In genomic region chrX:68454476-68455150, GRCh38 we compare ENCODE assay signal across 1 cellular context.
TF ChIP-seq lines count a peak whose summit lies in the region.

No MANE protein-coding gene starts in this region.

TF ChIP-seq in HepG2, 621 proteins besides CTCF, POLR2A, EP300 and RAD21:
- TF ChIP-seq FOXP1 (IDR thresholded peaks at IDR 0.05) (no peak), FOXP1 (CRISPR knock-in tag; IDR thresholded peaks at IDR 0.05) (peak; percentile 54; the same call in 1 of the 2 replicates), GLI4 (CRISPR knock-in tag; IDR thresholded peaks at IDR 0.05; ENCODE audit: borderline replicate concordance) (no peak), PITX1 (CRISPR knock-in tag; IDR thresholded peaks at IDR 0.05) (0 out of 2 replicates have a peak, but pooled peaks have one; percentile 36), ARID5B (CRISPR knock-in tag; IDR thresholded peaks at IDR 0.05) (0 out of 2 replicates have a peak, but pooled peaks have one; percentile 10), ZNF24 (IDR thresholded peaks at IDR 0.05) (no peak), SIX1 (CRISPR knock-in tag; IDR thresholded peaks at IDR 0.05; ENCODE audit: borderline replicate concordance) (0 out of 2 replicates have a peak, but pooled peaks have one; percentile 12), GATAD2A (CRISPR knock-in tag; IDR thresholded peaks at IDR 0.05) (0 out of 2 replicates have a peak, but pooled peaks have one; percentile 13), GFI1 (CRISPR knock-in tag; IDR thresholded peaks at IDR 0.05; ENCODE audit: borderline replicate concordance) (peak; percentile 37; the same call in 1 of the 2 replicates), SOX6 (IDR thresholded peaks at IDR 0.05) (no peak), SOX6 (CRISPR knock-in tag; IDR thresholded peaks at IDR 0.05) (peak; percentile 48), NCOA2 (CRISPR knock-in tag; IDR thresholded peaks at IDR 0.05) (no peak), SOX13 (IDR thresholded peaks at IDR 0.05) (no peak), SOX13 (CRISPR knock-in tag; conservative IDR thresholded peaks at IDR 0.05 in 1 of 2, IDR thresholded peaks at IDR 0.05 in 1 of 2) (peak in 1 of 2 experiments; percentile 41; a peak in 1 of 4 replicates), FOXA3 (CRISPR knock-in tag; IDR thresholded peaks at IDR 0.05) (0 out of 2 replicates have a peak, but pooled peaks have one; percentile 22), HNRNPK (IDR thresholded peaks at IDR 0.05; ENCODE audit: low read depth, low read length, poor library complexity, severe bottlenecking) (no peak), RBM39 (IDR thresholded peaks at IDR 0.05; ENCODE audit: low read depth, low read length, poor library complexity, severe bottlenecking) (no peak), MTF1 (CRISPR knock-in tag; IDR thresholded peaks at IDR 0.05) (no peak), SALL1 (CRISPR knock-in tag; IDR thresholded peaks at IDR 0.05) (peak; percentile 38; the same call in 1 of the 2 replicates)
- TF ChIP-seq, protein P1, sequence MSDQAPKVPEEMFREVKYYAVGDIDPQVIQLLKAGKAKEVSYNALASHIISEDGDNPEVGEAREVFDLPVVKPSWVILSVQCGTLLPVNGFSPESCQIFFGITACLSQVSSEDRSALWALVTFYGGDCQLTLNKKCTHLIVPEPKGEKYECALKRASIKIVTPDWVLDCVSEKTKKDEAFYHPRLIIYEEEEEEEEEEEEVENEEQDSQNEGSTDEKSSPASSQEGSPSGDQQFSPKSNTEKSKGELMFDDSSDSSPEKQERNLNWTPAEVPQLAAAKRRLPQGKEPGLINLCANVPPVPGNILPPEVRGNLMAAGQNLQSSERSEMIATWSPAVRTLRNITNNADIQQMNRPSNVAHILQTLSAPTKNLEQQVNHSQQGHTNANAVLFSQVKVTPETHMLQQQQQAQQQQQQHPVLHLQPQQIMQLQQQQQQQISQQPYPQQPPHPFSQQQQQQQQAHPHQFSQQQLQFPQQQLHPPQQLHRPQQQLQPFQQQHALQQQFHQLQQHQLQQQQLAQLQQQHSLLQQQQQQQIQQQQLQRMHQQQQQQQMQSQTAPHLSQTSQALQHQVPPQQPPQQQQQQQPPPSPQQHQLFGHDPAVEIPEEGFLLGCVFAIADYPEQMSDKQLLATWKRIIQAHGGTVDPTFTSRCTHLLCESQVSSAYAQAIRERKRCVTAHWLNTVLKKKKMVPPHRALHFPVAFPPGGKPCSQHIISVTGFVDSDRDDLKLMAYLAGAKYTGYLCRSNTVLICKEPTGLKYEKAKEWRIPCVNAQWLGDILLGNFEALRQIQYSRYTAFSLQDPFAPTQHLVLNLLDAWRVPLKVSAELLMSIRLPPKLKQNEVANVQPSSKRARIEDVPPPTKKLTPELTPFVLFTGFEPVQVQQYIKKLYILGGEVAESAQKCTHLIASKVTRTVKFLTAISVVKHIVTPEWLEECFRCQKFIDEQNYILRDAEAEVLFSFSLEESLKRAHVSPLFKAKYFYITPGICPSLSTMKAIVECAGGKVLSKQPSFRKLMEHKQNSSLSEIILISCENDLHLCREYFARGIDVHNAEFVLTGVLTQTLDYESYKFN (CRISPR knock-in tag; conservative IDR thresholded peaks at IDR 0.05), result peak; percentile 49
- TF ChIP-seq, protein P2, sequence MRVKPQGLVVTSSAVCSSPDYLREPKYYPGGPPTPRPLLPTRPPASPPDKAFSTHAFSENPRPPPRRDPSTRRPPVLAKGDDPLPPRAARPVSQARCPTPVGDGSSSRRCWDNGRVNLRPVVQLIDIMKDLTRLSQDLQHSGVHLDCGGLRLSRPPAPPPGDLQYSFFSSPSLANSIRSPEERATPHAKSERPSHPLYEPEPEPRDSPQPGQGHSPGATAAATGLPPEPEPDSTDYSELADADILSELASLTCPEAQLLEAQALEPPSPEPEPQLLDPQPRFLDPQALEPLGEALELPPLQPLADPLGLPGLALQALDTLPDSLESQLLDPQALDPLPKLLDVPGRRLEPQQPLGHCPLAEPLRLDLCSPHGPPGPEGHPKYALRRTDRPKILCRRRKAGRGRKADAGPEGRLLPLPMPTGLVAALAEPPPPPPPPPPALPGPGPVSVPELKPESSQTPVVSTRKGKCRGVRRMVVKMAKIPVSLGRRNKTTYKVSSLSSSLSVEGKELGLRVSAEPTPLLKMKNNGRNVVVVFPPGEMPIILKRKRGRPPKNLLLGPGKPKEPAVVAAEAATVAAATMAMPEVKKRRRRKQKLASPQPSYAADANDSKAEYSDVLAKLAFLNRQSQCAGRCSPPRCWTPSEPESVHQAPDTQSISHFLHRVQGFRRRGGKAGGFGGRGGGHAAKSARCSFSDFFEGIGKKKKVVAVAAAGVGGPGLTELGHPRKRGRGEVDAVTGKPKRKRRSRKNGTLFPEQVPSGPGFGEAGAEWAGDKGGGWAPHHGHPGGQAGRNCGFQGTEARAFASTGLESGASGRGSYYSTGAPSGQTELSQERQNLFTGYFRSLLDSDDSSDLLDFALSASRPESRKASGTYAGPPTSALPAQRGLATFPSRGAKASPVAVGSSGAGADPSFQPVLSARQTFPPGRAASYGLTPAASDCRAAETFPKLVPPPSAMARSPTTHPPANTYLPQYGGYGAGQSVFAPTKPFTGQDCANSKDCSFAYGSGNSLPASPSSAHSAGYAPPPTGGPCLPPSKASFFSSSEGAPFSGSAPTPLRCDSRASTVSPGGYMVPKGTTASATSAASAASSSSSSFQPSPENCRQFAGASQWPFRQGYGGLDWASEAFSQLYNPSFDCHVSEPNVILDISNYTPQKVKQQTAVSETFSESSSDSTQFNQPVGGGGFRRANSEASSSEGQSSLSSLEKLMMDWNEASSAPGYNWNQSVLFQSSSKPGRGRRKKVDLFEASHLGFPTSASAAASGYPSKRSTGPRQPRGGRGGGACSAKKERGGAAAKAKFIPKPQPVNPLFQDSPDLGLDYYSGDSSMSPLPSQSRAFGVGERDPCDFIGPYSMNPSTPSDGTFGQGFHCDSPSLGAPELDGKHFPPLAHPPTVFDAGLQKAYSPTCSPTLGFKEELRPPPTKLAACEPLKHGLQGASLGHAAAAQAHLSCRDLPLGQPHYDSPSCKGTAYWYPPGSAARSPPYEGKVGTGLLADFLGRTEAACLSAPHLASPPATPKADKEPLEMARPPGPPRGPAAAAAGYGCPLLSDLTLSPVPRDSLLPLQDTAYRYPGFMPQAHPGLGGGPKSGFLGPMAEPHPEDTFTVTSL (CRISPR knock-in tag; IDR thresholded peaks at IDR 0.05; ENCODE audit: borderline replicate concordance), result 0 out of 2 replicates have a peak, but pooled peaks have one; percentile 23
